In genomic region chr2:24182507-24182906, GRCh38 we compare ENCODE assay signal across 23 cellular contexts. TPM values are rescaled to one million over a fixed set of nuclear protein-coding genes. Genes with fewer than 3 reads are reported as not detected.
"Had no signal": no experiment of that assay in that cellular context is flagged by ENCODE, and none has a peak within 500 bp of the region (broad histone marks: within the 10 kb centered on the region; RNA-seq: fewer than 3 reads in every experiment).

No MANE protein-coding gene starts in this region.

- FAIRE-seq: keratinocyte, TTC549 had no signal

- H3K36me3 ChIP-seq: brain microvascular endothelial cell, gastroesophageal sphincter, suprapubic skin had no signal

- H3K27ac Mint-ChIP-seq: activated CD8-positive, alpha-beta memory T cell treated with anti-CD3 and anti-CD28 coated beads, Interleukin-2, amount 10 ng/mL, durations not matched to agents 7 days and 5 days; activated T-cell treated with anti-CD3 and anti-CD28 coated beads, Interleukin-2, amount 50 U/mL, for 24 hours; type B pancreatic cell had no signal

- H3K4me3 ChIP-seq: gastroesophageal sphincter, suprapubic skin had no signal

- H3K9me3 ChIP-seq: gastroesophageal sphincter, suprapubic skin had no signal

- H3K9ac ChIP-seq: parathyroid adenoma had no signal

- H3K79me2 ChIP-seq: parathyroid adenoma had no signal

- H3K27me3 Mint-ChIP-seq: activated CD8-positive, alpha-beta memory T cell treated with anti-CD3 and anti-CD28 coated beads, Interleukin-2, amount 10 ng/mL, durations not matched to agents 7 days and 5 days; activated T-cell treated with anti-CD3 and anti-CD28 coated beads, Interleukin-2, amount 50 U/mL, for 24 hours; type B pancreatic cell had no signal

- DNase-seq: activated CD4-positive, alpha-beta T cell treated with anti-CD3 and anti-CD28 coated beads, Interleukin-2, amount 50 U/mL, for 4 hours; activated CD4-positive, CD25-positive, alpha-beta regulatory T cell treated with anti-CD3 and anti-CD28 coated beads, Interleukin-2, amount 50 U/mL, for 72 hours; activated CD8-positive, alpha-beta memory T cell treated with anti-CD3 and anti-CD28 coated beads, Interleukin-2, amount 10 ng/mL, durations not matched to agents 7 days and 5 days; activated effector memory CD4-positive, alpha-beta T cell treated with Interleukin-2 at 50 U/mL for 16 hours; activated T-cell treated with anti-CD3 and anti-CD28 coated beads, Interleukin-2, amount 50 U/mL, for 24 hours; amniotic stem cell; brain microvascular endothelial cell; cerebellar nuclear complex; dermis blood vessel endothelial cell; left ventricle myocardium superior; mesendoderm; stimulated activated CD4-positive, alpha-beta T cell treated with anti-CD3 and anti-CD28 coated beads, Interleukin-4, amount 100 ng/mL, for 1 hour; stimulated activated CD8-positive, alpha-beta memory T cell treated with anti-CD3 and anti-CD28 coated beads, Interleukin-4, amount 100 ng/mL, for 48 hours; stimulated activated naive CD8-positive, alpha-beta T cell treated with anti-CD3 and anti-CD28 coated beads, Interleukin-15, Interleukin-2, amounts not matched to agents 100 U/mL and 50 U/mL, for 24 hours had no signal

- H3K9me3 Mint-ChIP-seq: activated naive CD4-positive, alpha-beta T cell treated with anti-CD3 and anti-CD28 coated beads, Interleukin-2, amount 50 U/mL, for 72 hours had no signal

- H3K36me3 Mint-ChIP-seq: activated CD8-positive, alpha-beta memory T cell treated with anti-CD3 and anti-CD28 coated beads, Interleukin-2, amount 10 ng/mL, durations not matched to agents 7 days and 5 days; type B pancreatic cell had no signal

- H3K27me3 ChIP-seq: brain microvascular endothelial cell, gastroesophageal sphincter, suprapubic skin had no signal

- H3K4me3 Mint-ChIP-seq: activated CD8-positive, alpha-beta memory T cell treated with anti-CD3 and anti-CD28 coated beads, Interleukin-2, amount 10 ng/mL, durations not matched to agents 7 days and 5 days; activated T-cell treated with anti-CD3 and anti-CD28 coated beads, Interleukin-2, amount 50 U/mL, for 24 hours; neural crest cell; type B pancreatic cell had no signal

- H3K4me1 ChIP-seq: gastroesophageal sphincter, parathyroid adenoma, suprapubic skin had no signal

- ATAC-seq: activated CD8-positive, alpha-beta memory T cell treated with anti-CD3 and anti-CD28 coated beads, Interleukin-2, amount 10 ng/mL, durations not matched to agents 7 days and 5 days; activated naive CD4-positive, alpha-beta T cell treated with anti-CD3 and anti-CD28 coated beads, Interleukin-2, amount 50 U/mL, for 72 hours; gastroesophageal sphincter; left ventricle myocardium superior; stimulated activated naive CD8-positive, alpha-beta T cell treated with anti-CD3 and anti-CD28 coated beads, Interleukin-15, Interleukin-2, amounts not matched to agents 100 U/mL and 50 U/mL, for 24 hours had no signal

- H3K27ac ChIP-seq: brain microvascular endothelial cell, gastroesophageal sphincter, parathyroid adenoma, suprapubic skin had no signal

RNA-seq across cellular contexts. Expression of gene FAM228A, which starts 7.7 kb away (rescaled TPM):
- total RNA-seq: activated CD8-positive, alpha-beta memory T cell treated with anti-CD3 and anti-CD28 coated beads, Interleukin-2, amount 10 ng/mL, durations not matched to agents 7 days and 5 days; dermis blood vessel endothelial cell; epithelial cell of proximal tubule had no signal
- polyA plus RNA-seq: keratinocyte had no signal

RNA-seq across cellular contexts. Expression of gene PFN4, which starts 59.4 kb away (rescaled TPM):
- total RNA-seq: activated CD8-positive, alpha-beta memory T cell treated with anti-CD3 and anti-CD28 coated beads, Interleukin-2, amount 10 ng/mL, durations not matched to agents 7 days and 5 days; activated naive CD4-positive, alpha-beta T cell treated with anti-CD3 and anti-CD28 coated beads, Interleukin-2, amount 50 U/mL, for 72 hours; epithelial cell of proximal tubule had no signal
